8 cellular contexts compared by ENCODE assay signal in the genomic region with DNA sequence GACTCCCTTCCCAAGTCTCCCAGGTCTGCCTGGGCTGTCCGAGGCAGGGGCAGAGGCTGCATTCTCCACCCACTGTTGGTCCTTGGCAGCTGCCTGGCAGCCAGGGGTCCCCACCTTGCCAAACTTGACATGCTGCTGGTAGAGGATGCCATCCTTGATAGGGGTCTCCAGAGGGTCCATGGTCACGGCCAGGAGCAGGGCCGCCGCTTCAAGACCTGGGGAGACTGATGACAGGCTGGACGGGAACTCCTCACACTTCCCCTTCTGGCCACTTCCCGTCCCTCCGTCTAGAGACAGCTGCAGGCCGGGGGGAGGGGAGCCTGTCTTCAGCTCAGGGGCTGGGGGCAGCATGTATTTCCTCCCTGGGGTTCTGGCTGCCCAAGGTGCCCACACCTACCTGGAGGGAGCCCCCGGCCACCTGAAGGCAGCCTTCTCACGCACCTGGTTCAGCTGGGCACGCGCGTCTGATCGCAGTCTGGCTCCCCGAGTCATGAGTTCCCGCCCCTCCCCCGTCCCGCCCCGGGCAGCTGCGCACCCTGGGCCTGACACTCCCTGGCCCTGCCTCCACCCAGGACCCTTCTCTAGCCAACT. TPM values are rescaled to one million over a fixed set of nuclear protein-coding genes. Genes with fewer than 3 reads are reported as not detected.
DNase-seq lines count a peak whose midpoint lies in the region; ATAC-seq, FAIRE-seq and TF ChIP-seq lines count a peak whose summit lies in the region.

A gene with protein sequence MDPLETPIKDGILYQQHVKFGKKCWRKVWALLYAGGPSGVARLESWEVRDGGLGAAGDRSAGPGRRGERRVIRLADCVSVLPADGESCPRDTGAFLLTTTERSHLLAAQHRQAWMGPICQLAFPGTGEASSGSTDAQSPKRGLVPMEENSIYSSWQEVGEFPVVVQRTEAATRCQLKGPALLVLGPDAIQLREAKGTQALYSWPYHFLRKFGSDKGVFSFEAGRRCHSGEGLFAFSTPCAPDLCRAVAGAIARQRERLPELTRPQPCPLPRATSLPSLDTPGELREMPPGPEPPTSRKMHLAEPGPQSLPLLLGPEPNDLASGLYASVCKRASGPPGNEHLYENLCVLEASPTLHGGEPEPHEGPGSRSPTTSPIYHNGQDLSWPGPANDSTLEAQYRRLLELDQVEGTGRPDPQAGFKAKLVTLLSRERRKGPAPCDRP (minus strand): TSS at position 466 of the 591 bp plus-strand sequence. CDS start 286 bp downstream, at position 180.

- peak; percentile 17 for ATAC-seq in HG03045 (IDR thresholded peaks at IDR 0.05; ENCODE audit: unreplicated experiment)
- ATAC-seq in activated T-helper 17 cell treated with anti-CD3 and anti-CD28 coated beads, Interleukin-2, amount 50 U/mL, for 72 hours (replicated peaks) = no peak

- peak within 1 kb of the TSS; percentile 30 to 33 for H3K27ac ChIP-seq in ascending aorta

- intact Hi-C loops in ascending aorta (cut with DNase I) = no loop called here

- peaks cover 10% of the 10 kb centered on the region for H3K4me1 Mint-ChIP-seq in nephron
- peaks cover 4% of the 10 kb centered on the region for H3K4me1 Mint-ChIP-seq in activated T-helper 17 cell treated with anti-CD3 and anti-CD28 coated beads, Interleukin-2, amount 50 U/mL, for 72 hours

- FAIRE-seq in GM12892 (lab: Jason Lieb, UNC) (no peak), GM19239 (lab: Jason Lieb, UNC) (no peak)

- peaks cover 39% of the 10 kb centered on the region for H3K36me3 Mint-ChIP-seq in nephron (ENCODE audit: low read depth)
- peaks cover 38% of the 10 kb centered on the region for H3K36me3 Mint-ChIP-seq in activated T-helper 17 cell treated with anti-CD3 and anti-CD28 coated beads, Interleukin-2, amount 50 U/mL, for 72 hours (ENCODE audit: low read depth)

- peak; percentile 51 for TF ChIP-seq POLR2A in GM12892 (IDR thresholded peaks at IDR 0.05; ENCODE audit: low read depth, low read length)

- H3K9me3 ChIP-seq in ascending aorta = no peaks in the 10 kb centered on the region

- peak within 1 kb of the TSS; percentile 9 to 62 (median 51) for H3K4me3 Mint-ChIP-seq in nephron
- no peak within 1 kb of the TSS for H3K4me3 Mint-ChIP-seq in activated T-helper 17 cell treated with anti-CD3 and anti-CD28 coated beads, Interleukin-2, amount 50 U/mL, for 72 hours

- H3K27me3 ChIP-seq in ascending aorta = no peaks in the 10 kb centered on the region

- peaks cover 39% of the 10 kb centered on the region in 2 donors for H3K36me3 ChIP-seq in ascending aorta

- TF ChIP-seq CTCF in ascending aorta (IDR thresholded peaks at IDR 0.05) = no peak
- TF ChIP-seq CTCF in nephron (IDR thresholded peaks at IDR 0.05; ENCODE audit: unreplicated experiment in 3 of 3) = no peak

- no peak for DNase-seq in GM12892 (ENCODE audit: insufficient read length)
- DNase-seq in ascending aorta (ENCODE audit: low spot score in 2 of 2) = no peak
- no peak for DNase-seq in HuH-7 (ENCODE audit: low spot score)
- no peak for DNase-seq in activated CD4-positive, alpha-beta T cell treated with anti-CD3 and anti-CD28 coated beads, Interleukin-2, amount 50 U/mL, for 48 hours
- no peak for DNase-seq in GM19239 (ENCODE audit: insufficient read length, low spot score)

- peak within 1 kb of the TSS in 2 of 3 experiments; percentile 38 to 59 for H3K27ac Mint-ChIP-seq in nephron
- H3K27ac Mint-ChIP-seq in activated T-helper 17 cell treated with anti-CD3 and anti-CD28 coated beads, Interleukin-2, amount 50 U/mL, for 72 hours = no peak within 1 kb of the TSS

- H3K27me3 Mint-ChIP-seq in nephron (ENCODE audit: low read depth) = peaks cover 4% of the 10 kb centered on the region
- no peaks in the 10 kb centered on the region for H3K27me3 Mint-ChIP-seq in activated T-helper 17 cell treated with anti-CD3 and anti-CD28 coated beads, Interleukin-2, amount 50 U/mL, for 72 hours

- no peaks in the 10 kb centered on the region for H3K9me3 Mint-ChIP-seq in nephron
- H3K9me3 Mint-ChIP-seq in activated T-helper 17 cell treated with anti-CD3 and anti-CD28 coated beads, Interleukin-2, amount 50 U/mL, for 72 hours = no peaks in the 10 kb centered on the region

- H3K4me1 ChIP-seq in ascending aorta = no peaks in the 10 kb centered on the region

- H3K4me3 ChIP-seq in ascending aorta = peak within 1 kb of the TSS; percentile 20 to 57

RNA-seq across cellular contexts. Expression of the gene that starts here (rescaled TPM):
- 27.7 TPM for polyA plus RNA-seq in GM12892 (2012; ENCODE audit: missing spikeins)
- 0.32 TPM for total RNA-seq in ascending aorta
- 10 to 100 TPM in 1 of 2 donors, 1 to 10 TPM in 1; 5.6 to 13.7 TPM for total RNA-seq in activated T-helper 17 cell treated with anti-CD3 and anti-CD28 coated beads, Interleukin-2, amount 50 U/mL, for 72 hours
